In the genomic region with DNA sequence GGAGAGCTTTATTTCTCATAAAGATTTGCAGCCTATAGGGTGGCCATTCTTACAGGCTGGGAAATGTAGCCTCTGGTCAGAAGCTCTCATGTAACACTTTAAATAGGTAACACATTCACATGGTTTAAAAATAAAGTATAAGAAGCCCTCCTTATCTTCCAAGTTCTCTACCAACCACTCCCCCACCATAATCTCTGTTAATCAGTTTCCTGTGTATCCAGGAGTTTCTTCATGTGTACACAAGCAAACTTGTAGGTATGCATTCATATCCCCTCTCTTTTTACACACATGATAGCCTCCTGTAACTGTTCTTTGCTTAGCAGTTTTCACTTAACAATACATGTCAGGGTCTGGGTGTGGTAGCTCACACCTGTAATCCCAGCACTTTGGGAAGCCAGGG, we compare ENCODE assay signal across 2 cellular contexts.
TF ChIP-seq lines count a peak whose summit lies in the region.

No MANE protein-coding gene starts in this region.

TF ChIP-seq in IMR-90, 13 proteins besides CTCF, POLR2A, EP300 and RAD21:
- TF ChIP-seq NFE2L2 (IDR thresholded peaks at IDR 0.05; ENCODE audit: low read depth, low read length) (no peak), RFX5 (IDR thresholded peaks at IDR 0.05; ENCODE audit: low read depth, low read length) (no peak)

TF ChIP-seq in WTC11, 78 proteins besides CTCF, POLR2A, EP300 and RAD21:
- TF ChIP-seq, protein P1, sequence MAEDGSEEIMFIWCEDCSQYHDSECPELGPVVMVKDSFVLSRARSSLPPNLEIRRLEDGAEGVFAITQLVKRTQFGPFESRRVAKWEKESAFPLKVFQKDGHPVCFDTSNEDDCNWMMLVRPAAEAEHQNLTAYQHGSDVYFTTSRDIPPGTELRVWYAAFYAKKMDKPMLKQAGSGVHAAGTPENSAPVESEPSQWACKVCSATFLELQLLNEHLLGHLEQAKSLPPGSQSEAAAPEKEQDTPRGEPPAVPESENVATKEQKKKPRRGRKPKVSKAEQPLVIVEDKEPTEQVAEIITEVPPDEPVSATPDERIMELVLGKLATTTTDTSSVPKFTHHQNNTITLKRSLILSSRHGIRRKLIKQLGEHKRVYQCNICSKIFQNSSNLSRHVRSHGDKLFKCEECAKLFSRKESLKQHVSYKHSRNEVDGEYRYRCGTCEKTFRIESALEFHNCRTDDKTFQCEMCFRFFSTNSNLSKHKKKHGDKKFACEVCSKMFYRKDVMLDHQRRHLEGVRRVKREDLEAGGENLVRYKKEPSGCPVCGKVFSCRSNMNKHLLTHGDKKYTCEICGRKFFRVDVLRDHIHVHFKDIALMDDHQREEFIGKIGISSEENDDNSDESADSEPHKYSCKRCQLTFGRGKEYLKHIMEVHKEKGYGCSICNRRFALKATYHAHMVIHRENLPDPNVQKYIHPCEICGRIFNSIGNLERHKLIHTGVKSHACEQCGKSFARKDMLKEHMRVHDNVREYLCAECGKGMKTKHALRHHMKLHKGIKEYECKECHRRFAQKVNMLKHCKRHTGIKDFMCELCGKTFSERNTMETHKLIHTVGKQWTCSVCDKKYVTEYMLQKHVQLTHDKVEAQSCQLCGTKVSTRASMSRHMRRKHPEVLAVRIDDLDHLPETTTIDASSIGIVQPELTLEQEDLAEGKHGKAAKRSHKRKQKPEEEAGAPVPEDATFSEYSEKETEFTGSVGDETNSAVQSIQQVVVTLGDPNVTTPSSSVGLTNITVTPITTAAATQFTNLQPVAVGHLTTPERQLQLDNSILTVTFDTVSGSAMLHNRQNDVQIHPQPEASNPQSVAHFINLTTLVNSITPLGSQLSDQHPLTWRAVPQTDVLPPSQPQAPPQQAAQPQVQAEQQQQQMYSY (CRISPR knock-in tag; IDR thresholded peaks at IDR 0.05) = no peak
- no peak for TF ChIP-seq OVOL2 (CRISPR knock-in tag; IDR thresholded peaks at IDR 0.05; ENCODE audit: borderline replicate concordance)
- TF ChIP-seq ELF4 (CRISPR knock-in tag; IDR thresholded peaks at IDR 0.05; ENCODE audit: low read depth) = no peak
- TF ChIP-seq TEAD1 (CRISPR knock-in tag; IDR thresholded peaks at IDR 0.05) = no peak
- TF ChIP-seq, protein P2, sequence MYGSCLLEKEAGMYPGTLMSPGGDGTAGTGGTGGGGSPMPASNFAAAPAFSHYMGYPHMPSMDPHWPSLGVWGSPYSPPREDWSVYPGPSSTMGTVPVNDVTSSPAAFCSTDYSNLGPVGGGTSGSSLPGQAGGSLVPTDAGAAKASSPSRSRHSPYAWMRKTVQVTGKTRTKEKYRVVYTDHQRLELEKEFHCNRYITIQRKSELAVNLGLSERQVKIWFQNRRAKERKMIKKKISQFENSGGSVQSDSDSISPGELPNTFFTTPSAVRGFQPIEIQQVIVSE (CRISPR knock-in tag; IDR thresholded peaks at IDR 0.05; ENCODE audit: borderline replicate concordance) = no peak
- TF ChIP-seq, protein P3, sequence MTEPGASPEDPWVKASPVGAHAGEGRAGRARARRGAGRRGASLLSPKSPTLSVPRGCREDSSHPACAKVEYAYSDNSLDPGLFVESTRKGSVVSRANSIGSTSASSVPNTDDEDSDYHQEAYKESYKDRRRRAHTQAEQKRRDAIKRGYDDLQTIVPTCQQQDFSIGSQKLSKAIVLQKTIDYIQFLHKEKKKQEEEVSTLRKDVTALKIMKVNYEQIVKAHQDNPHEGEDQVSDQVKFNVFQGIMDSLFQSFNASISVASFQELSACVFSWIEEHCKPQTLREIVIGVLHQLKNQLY (CRISPR knock-in tag; IDR thresholded peaks at IDR 0.05) = no peak
- TF ChIP-seq SP1 (CRISPR knock-in tag; conservative IDR thresholded peaks at IDR 0.05) = no peak
- TF ChIP-seq, protein P4, sequence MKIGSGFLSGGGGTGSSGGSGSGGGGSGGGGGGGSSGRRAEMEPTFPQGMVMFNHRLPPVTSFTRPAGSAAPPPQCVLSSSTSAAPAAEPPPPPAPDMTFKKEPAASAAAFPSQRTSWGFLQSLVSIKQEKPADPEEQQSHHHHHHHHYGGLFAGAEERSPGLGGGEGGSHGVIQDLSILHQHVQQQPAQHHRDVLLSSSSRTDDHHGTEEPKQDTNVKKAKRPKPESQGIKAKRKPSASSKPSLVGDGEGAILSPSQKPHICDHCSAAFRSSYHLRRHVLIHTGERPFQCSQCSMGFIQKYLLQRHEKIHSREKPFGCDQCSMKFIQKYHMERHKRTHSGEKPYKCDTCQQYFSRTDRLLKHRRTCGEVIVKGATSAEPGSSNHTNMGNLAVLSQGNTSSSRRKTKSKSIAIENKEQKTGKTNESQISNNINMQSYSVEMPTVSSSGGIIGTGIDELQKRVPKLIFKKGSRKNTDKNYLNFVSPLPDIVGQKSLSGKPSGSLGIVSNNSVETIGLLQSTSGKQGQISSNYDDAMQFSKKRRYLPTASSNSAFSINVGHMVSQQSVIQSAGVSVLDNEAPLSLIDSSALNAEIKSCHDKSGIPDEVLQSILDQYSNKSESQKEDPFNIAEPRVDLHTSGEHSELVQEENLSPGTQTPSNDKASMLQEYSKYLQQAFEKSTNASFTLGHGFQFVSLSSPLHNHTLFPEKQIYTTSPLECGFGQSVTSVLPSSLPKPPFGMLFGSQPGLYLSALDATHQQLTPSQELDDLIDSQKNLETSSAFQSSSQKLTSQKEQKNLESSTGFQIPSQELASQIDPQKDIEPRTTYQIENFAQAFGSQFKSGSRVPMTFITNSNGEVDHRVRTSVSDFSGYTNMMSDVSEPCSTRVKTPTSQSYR (CRISPR knock-in tag; IDR thresholded peaks at IDR 0.05) = no peak
- TF ChIP-seq, protein P5, sequence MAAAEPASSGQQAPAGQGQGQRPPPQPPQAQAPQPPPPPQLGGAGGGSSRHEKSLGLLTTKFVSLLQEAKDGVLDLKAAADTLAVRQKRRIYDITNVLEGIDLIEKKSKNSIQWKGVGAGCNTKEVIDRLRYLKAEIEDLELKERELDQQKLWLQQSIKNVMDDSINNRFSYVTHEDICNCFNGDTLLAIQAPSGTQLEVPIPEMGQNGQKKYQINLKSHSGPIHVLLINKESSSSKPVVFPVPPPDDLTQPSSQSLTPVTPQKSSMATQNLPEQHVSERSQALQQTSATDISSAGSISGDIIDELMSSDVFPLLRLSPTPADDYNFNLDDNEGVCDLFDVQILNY (CRISPR knock-in tag; IDR thresholded peaks at IDR 0.05) = no peak
- TF ChIP-seq, protein P6, sequence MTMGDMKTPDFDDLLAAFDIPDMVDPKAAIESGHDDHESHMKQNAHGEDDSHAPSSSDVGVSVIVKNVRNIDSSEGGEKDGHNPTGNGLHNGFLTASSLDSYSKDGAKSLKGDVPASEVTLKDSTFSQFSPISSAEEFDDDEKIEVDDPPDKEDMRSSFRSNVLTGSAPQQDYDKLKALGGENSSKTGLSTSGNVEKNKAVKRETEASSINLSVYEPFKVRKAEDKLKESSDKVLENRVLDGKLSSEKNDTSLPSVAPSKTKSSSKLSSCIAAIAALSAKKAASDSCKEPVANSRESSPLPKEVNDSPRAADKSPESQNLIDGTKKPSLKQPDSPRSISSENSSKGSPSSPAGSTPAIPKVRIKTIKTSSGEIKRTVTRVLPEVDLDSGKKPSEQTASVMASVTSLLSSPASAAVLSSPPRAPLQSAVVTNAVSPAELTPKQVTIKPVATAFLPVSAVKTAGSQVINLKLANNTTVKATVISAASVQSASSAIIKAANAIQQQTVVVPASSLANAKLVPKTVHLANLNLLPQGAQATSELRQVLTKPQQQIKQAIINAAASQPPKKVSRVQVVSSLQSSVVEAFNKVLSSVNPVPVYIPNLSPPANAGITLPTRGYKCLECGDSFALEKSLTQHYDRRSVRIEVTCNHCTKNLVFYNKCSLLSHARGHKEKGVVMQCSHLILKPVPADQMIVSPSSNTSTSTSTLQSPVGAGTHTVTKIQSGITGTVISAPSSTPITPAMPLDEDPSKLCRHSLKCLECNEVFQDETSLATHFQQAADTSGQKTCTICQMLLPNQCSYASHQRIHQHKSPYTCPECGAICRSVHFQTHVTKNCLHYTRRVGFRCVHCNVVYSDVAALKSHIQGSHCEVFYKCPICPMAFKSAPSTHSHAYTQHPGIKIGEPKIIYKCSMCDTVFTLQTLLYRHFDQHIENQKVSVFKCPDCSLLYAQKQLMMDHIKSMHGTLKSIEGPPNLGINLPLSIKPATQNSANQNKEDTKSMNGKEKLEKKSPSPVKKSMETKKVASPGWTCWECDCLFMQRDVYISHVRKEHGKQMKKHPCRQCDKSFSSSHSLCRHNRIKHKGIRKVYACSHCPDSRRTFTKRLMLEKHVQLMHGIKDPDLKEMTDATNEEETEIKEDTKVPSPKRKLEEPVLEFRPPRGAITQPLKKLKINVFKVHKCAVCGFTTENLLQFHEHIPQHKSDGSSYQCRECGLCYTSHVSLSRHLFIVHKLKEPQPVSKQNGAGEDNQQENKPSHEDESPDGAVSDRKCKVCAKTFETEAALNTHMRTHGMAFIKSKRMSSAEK (CRISPR knock-in tag; IDR thresholded peaks at IDR 0.05; ENCODE audit: borderline replicate concordance) = no peak
- TF ChIP-seq CREM (CRISPR knock-in tag; IDR thresholded peaks at IDR 0.05) = no peak
- TF ChIP-seq, protein P7, sequence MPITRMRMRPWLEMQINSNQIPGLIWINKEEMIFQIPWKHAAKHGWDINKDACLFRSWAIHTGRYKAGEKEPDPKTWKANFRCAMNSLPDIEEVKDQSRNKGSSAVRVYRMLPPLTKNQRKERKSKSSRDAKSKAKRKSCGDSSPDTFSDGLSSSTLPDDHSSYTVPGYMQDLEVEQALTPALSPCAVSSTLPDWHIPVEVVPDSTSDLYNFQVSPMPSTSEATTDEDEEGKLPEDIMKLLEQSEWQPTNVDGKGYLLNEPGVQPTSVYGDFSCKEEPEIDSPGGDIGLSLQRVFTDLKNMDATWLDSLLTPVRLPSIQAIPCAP (CRISPR knock-in tag; IDR thresholded peaks at IDR 0.05) = no peak
- no peak for TF ChIP-seq TCF7 (CRISPR knock-in tag; IDR thresholded peaks at IDR 0.05; ENCODE audit: low read depth)
- no peak for TF ChIP-seq NFE2L1 (CRISPR knock-in tag; IDR thresholded peaks at IDR 0.05)
- TF ChIP-seq, protein P8, sequence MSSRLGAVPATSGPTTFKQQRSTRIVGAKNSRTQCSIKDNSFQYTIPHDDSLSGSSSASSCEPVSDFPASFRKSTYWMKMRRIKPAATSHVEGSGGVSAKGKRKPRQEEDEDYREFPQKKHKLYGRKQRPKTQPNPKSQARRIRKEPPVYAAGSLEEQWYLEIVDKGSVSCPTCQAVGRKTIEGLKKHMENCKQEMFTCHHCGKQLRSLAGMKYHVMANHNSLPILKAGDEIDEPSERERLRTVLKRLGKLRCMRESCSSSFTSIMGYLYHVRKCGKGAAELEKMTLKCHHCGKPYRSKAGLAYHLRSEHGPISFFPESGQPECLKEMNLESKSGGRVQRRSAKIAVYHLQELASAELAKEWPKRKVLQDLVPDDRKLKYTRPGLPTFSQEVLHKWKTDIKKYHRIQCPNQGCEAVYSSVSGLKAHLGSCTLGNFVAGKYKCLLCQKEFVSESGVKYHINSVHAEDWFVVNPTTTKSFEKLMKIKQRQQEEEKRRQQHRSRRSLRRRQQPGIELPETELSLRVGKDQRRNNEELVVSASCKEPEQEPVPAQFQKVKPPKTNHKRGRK (CRISPR knock-in tag; IDR thresholded peaks at IDR 0.05; ENCODE audit: borderline replicate concordance) = no peak
- TF ChIP-seq, protein P9, sequence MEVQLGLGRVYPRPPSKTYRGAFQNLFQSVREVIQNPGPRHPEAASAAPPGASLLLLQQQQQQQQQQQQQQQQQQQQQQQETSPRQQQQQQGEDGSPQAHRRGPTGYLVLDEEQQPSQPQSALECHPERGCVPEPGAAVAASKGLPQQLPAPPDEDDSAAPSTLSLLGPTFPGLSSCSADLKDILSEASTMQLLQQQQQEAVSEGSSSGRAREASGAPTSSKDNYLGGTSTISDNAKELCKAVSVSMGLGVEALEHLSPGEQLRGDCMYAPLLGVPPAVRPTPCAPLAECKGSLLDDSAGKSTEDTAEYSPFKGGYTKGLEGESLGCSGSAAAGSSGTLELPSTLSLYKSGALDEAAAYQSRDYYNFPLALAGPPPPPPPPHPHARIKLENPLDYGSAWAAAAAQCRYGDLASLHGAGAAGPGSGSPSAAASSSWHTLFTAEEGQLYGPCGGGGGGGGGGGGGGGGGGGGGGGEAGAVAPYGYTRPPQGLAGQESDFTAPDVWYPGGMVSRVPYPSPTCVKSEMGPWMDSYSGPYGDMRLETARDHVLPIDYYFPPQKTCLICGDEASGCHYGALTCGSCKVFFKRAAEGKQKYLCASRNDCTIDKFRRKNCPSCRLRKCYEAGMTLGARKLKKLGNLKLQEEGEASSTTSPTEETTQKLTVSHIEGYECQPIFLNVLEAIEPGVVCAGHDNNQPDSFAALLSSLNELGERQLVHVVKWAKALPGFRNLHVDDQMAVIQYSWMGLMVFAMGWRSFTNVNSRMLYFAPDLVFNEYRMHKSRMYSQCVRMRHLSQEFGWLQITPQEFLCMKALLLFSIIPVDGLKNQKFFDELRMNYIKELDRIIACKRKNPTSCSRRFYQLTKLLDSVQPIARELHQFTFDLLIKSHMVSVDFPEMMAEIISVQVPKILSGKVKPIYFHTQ (CRISPR knock-in tag; IDR thresholded peaks at IDR 0.05) = no peak
- TF ChIP-seq MXD4 (CRISPR knock-in tag; IDR thresholded peaks at IDR 0.05; ENCODE audit: borderline replicate concordance) = no peak
- TF ChIP-seq, protein P10, sequence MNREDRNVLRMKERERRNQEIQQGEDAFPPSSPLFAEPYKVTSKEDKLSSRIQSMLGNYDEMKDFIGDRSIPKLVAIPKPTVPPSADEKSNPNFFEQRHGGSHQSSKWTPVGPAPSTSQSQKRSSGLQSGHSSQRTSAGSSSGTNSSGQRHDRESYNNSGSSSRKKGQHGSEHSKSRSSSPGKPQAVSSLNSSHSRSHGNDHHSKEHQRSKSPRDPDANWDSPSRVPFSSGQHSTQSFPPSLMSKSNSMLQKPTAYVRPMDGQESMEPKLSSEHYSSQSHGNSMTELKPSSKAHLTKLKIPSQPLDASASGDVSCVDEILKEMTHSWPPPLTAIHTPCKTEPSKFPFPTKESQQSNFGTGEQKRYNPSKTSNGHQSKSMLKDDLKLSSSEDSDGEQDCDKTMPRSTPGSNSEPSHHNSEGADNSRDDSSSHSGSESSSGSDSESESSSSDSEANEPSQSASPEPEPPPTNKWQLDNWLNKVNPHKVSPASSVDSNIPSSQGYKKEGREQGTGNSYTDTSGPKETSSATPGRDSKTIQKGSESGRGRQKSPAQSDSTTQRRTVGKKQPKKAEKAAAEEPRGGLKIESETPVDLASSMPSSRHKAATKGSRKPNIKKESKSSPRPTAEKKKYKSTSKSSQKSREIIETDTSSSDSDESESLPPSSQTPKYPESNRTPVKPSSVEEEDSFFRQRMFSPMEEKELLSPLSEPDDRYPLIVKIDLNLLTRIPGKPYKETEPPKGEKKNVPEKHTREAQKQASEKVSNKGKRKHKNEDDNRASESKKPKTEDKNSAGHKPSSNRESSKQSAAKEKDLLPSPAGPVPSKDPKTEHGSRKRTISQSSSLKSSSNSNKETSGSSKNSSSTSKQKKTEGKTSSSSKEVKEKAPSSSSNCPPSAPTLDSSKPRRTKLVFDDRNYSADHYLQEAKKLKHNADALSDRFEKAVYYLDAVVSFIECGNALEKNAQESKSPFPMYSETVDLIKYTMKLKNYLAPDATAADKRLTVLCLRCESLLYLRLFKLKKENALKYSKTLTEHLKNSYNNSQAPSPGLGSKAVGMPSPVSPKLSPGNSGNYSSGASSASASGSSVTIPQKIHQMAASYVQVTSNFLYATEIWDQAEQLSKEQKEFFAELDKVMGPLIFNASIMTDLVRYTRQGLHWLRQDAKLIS (CRISPR knock-in tag; IDR thresholded peaks at IDR 0.05; ENCODE audit: borderline replicate concordance) = no peak
